ENCODE assay signal across 17 cellular contexts in the genomic region with DNA sequence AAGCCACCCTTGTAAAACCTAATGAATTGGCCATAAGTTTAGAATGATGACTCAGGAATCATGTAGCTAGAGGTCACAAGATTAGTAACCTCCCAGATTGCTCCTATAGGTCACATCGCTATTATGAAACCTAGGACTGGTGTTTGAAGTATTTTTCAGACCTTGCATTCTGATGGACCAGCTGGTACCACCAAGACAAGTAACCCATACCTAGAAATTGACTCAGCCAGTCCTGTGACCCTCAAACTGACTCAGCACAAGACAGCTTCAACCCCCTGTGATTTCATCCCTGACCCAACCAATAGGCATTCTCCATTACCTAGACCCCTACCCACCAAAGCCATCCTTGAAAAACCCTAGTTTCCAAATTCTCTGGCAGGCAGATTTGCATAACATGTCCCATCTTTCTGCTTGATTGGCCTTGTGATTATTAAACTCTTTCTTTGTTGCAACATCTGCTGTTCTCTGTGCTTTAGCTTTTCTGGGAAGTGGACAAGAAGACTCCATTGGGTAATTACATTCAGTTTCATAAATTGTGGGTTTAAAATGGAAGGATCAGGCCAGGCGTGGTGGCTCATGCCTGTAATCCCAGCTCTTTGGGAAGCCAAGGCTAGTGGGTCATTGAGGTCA.
DNase-seq lines count a peak whose midpoint lies in the region; ATAC-seq and TF ChIP-seq lines count a peak whose summit lies in the region.
"Had no signal": no experiment of that assay in that cellular context is flagged by ENCODE, and none has a peak within 500 bp of the region (broad histone marks: within the 10 kb centered on the region; RNA-seq: fewer than 3 reads in every experiment).

No MANE protein-coding gene starts in this region.

- no peak for ATAC-seq in activated CD4-positive, CD25-positive, alpha-beta regulatory T cell treated with anti-CD3 and anti-CD28 coated beads, Interleukin-2, amount 50 U/mL, for 24 hours
- ATAC-seq: A549 had no signal

- H3K27ac Mint-ChIP-seq in immature natural killer cell: no peak overlapping the region

- H3K4me3 Mint-ChIP-seq in immature natural killer cell: no peak overlapping the region

- H3K4me1 Mint-ChIP-seq in immature natural killer cell: no peaks in the 10 kb centered on the region

- no peak for TF ChIP-seq CTCF in AG10803 (conservative IDR thresholded peaks at IDR 0.05; ENCODE audit: low read length)
- TF ChIP-seq CTCF in choroid plexus epithelial cell (conservative IDR thresholded peaks at IDR 0.05; ENCODE audit: low read depth, low read length): no peak

- no peaks in the 10 kb centered on the region for H3K36me3 Mint-ChIP-seq in immature natural killer cell

- H3K4me3 ChIP-seq in AG10803 (ENCODE audit: low read length): no peak overlapping the region
- H3K4me3 ChIP-seq in choroid plexus epithelial cell (ENCODE audit: low read depth, low read length): no peak overlapping the region
- H3K4me3 ChIP-seq: A549, SK-N-MC had no signal

- peaks cover 0 to 11% (median 3%) of the 10 kb centered on the region in 6 donors for H3K9me3 Mint-ChIP-seq in immature natural killer cell

- peaks cover 0 to 3% (median 3%) of the 10 kb centered on the region in 3 donors for H3K27me3 Mint-ChIP-seq in immature natural killer cell (ENCODE audit: low read depth in 3 of 3)

- DNase-seq in AG10803 (ENCODE audit: low read depth) (peak; percentile 26), HT1080 (ENCODE audit: low read depth) (peak; percentile 35), choroid plexus epithelial cell (ENCODE audit: low read depth) (peak; percentile 83), iris pigment epithelial cell (ENCODE audit: low read depth) (peak; percentile 64), OCI-M2 (lab: John Stamatoyannopoulos, UW; ENCODE audit: unreplicated experiment) (no peak), NCI-H748 treated with DMSO at 0.1 percent for 48 hours (lab: John Stamatoyannopoulos, UW) (no peak), immature natural killer cell (no peak)
- DNase-seq: AML-193, DMS79, GF-D8, Karpas-422, NCI-H1417, NCI-H1930, NCI-H2171 had no signal

Comparison
In these comparisons a context has a peak if more than half of its experiments do, and no peak if none do; other contexts are left out.
1. DNase-seq: peak in AG10803 (single experiment), HT1080 (single experiment), choroid plexus epithelial cell (single experiment) and iris pigment epithelial cell (single experiment); none in OCI-M2 (single experiment), NCI-H748 treated with DMSO at 0.1 percent for 48 hours (single experiment) and immature natural killer cell (0 of 3).